Comparison of ENCODE assay signal across 24 cellular contexts in the genomic region with DNA sequence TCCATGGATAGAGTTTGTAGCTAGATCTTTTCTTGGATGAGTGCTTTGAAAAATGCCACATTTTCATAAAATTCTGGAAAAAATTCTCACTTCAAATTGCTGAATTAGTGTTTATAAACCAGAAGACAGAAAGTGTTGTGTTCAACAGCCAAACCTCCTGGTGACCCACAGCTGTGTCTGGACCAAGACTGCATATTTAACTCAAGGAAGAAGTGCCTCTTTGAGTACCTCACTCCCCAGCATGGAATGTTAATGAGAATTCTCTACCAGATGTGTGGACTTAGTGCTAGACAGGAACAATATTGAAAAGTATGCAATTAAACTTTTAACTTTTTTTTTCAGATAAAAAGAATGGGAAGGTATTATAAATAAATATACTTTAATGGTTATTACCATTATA.
"Had no signal": no experiment of that assay in that cellular context is flagged by ENCODE, and none has a peak within 500 bp of the region (broad histone marks: within the 10 kb centered on the region; RNA-seq: fewer than 3 reads in every experiment).

No MANE protein-coding gene starts in this region.

- H3K27ac ChIP-seq: adrenal gland, coronary artery, epithelial cell of prostate, neural progenitor cell, spleen, testis had no signal

- H3K36me3 ChIP-seq: adrenal gland, neural progenitor cell, spleen had no signal

- H3K9me3 Mint-ChIP-seq: activated T-helper 1 cell treated with anti-CD3 and anti-CD28 coated beads, Interleukin-12 subunit alpha, Interleukin-12 subunit beta, Interleukin-2, Interleukin-4 antibody, amounts not matched to agents 30 ng/mL and 10 ng/mL and 1 ng/mL, durations not matched to agents 14 hours and 24 hours and 36 hours; endodermal cell; T-helper 2 cell treated with Interferon-gamma antibody and Interleukin-4, amounts not matched to agents 5 μg/mL and 100 μg/mL, for 36 hours had no signal

- H3K4me2 ChIP-seq: neural progenitor cell had no signal

- H3K27me3 ChIP-seq: adrenal gland, neural progenitor cell, spleen, testis had no signal

- H3K4me3 ChIP-seq: adrenal gland, coronary artery, lung, neural progenitor cell, spleen, testis had no signal

- H3K4me1 ChIP-seq: adrenal gland, spleen, testis had no signal

- H3K4me3 Mint-ChIP-seq: activated CD8-positive, alpha-beta T cell treated with anti-CD3 and anti-CD28 coated beads, Interleukin-2, amount 10 ng/mL, durations not matched to agents 7 days and 5 days; activated T-helper 1 cell treated with anti-CD3 and anti-CD28 coated beads, Interleukin-12 subunit alpha, Interleukin-12 subunit beta, Interleukin-2, Interleukin-4 antibody, amounts not matched to agents 30 ng/mL and 10 ng/mL and 1 ng/mL, durations not matched to agents 14 hours and 24 hours and 36 hours; endodermal cell; immature natural killer cell; naive thymus-derived CD4-positive, alpha-beta T cell; neural progenitor cell; T-cell; T-helper 2 cell treated with Interferon-gamma antibody and Interleukin-4, amounts not matched to agents 5 μg/mL and 100 μg/mL, for 36 hours had no signal

- H3K36me3 Mint-ChIP-seq: activated naive CD4-positive, alpha-beta T cell treated with anti-CD3 and anti-CD28 coated beads, Interleukin-2, amount 50 U/mL, for 72 hours; immature natural killer cell; naive thymus-derived CD4-positive, alpha-beta T cell; neural progenitor cell; T-cell had no signal

- ATAC-seq: activated CD8-positive, alpha-beta T cell treated with anti-CD3 and anti-CD28 coated beads, Interleukin-2, amount 10 ng/mL, durations not matched to agents 7 days and 5 days; activated naive CD4-positive, alpha-beta T cell treated with anti-CD3 and anti-CD28 coated beads, Interleukin-2, amount 50 U/mL, for 72 hours; left lobe of liver; naive thymus-derived CD4-positive, alpha-beta T cell; T-cell had no signal

- H3K27ac Mint-ChIP-seq: activated CD8-positive, alpha-beta T cell treated with anti-CD3 and anti-CD28 coated beads, Interleukin-2, amount 10 ng/mL, durations not matched to agents 7 days and 5 days; activated naive CD4-positive, alpha-beta T cell treated with anti-CD3 and anti-CD28 coated beads, Interleukin-2, amount 50 U/mL, for 72 hours; activated T-helper 1 cell treated with anti-CD3 and anti-CD28 coated beads, Interleukin-12 subunit alpha, Interleukin-12 subunit beta, Interleukin-2, Interleukin-4 antibody, amounts not matched to agents 30 ng/mL and 10 ng/mL and 1 ng/mL, durations not matched to agents 14 hours and 24 hours and 36 hours; endodermal cell; immature natural killer cell; naive thymus-derived CD4-positive, alpha-beta T cell; neural progenitor cell; progenitor cell of endocrine pancreas; T-cell; T-helper 2 cell treated with Interferon-gamma antibody and Interleukin-4, amounts not matched to agents 5 μg/mL and 100 μg/mL, for 36 hours had no signal

- H3K27me3 Mint-ChIP-seq: naive thymus-derived CD4-positive, alpha-beta T cell; progenitor cell of endocrine pancreas; T-cell had no signal

- DNase-seq: activated CD4-positive, alpha-beta T cell treated with anti-CD3 and anti-CD28 coated beads for 1 hour; activated CD4-positive, alpha-beta T cell treated with anti-CD3 and anti-CD28 coated beads, Interleukin-2, amount 50 U/mL, for 1 hour; activated CD8-positive, alpha-beta T cell treated with anti-CD3 and anti-CD28 coated beads, Interleukin-2, amount 10 ng/mL, durations not matched to agents 7 days and 5 days; activated gamma-delta T cell treated with Interleukin-2 at 50 U/mL for 16 hours; adrenal gland; endodermal cell; immature natural killer cell; naive thymus-derived CD4-positive, alpha-beta T cell; retina; spleen; stimulated activated CD4-positive, alpha-beta T cell treated with anti-CD3 and anti-CD28 coated beads, Interleukin-4, amount 100 ng/mL, for 1 hour; stimulated activated naive CD4-positive, alpha-beta T cell; T-cell; testis; trophoblast cell had no signal

- H2AFZ ChIP-seq: neural progenitor cell had no signal

- H3K4me1 Mint-ChIP-seq: endodermal cell; immature natural killer cell; naive thymus-derived CD4-positive, alpha-beta T cell; neural progenitor cell; T-cell had no signal
